In genomic region chr6:16494781-16495180, GRCh38 we compare ENCODE assay signal across 1 cellular context.
A peak's percentile ranks its signal among the peaks of the same experiment; 100 is the strongest.
TF ChIP-seq lines count a peak whose summit lies in the region.

No MANE protein-coding gene starts in this region.

TF ChIP-seq in GM12878, 131 proteins besides CTCF, POLR2A, EP300 and RAD21 (continued from another document and continues in another):
- TF ChIP-seq, protein P1, sequence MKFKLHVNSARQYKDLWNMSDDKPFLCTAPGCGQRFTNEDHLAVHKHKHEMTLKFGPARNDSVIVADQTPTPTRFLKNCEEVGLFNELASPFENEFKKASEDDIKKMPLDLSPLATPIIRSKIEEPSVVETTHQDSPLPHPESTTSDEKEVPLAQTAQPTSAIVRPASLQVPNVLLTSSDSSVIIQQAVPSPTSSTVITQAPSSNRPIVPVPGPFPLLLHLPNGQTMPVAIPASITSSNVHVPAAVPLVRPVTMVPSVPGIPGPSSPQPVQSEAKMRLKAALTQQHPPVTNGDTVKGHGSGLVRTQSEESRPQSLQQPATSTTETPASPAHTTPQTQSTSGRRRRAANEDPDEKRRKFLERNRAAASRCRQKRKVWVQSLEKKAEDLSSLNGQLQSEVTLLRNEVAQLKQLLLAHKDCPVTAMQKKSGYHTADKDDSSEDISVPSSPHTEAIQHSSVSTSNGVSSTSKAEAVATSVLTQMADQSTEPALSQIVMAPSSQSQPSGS (IDR thresholded peaks at IDR 0.05; ENCODE audit: low read length): peak; percentile 48; the same call in 1 of the 2 replicates
- TF ChIP-seq CBFB (IDR thresholded peaks at IDR 0.05; ENCODE audit: low read depth) (0 out of 2 replicates have a peak, but pooled peaks have one; percentile 16), FOXK2 (IDR thresholded peaks at IDR 0.05) (no peak), ZBTB33 (IDR thresholded peaks at IDR 0.05) (no peak), GABPA (IDR thresholded peaks at IDR 0.05; ENCODE audit: low read depth) (no peak), BRCA1 (IDR thresholded peaks at IDR 0.05; ENCODE audit: low read depth, low read length) (no peak), CHD2 (IDR thresholded peaks at IDR 0.05; ENCODE audit: borderline replicate concordance, low read depth, low read length) (0 out of 2 replicates have a peak, but pooled peaks have one; percentile 22), PAX5 (IDR thresholded peaks at IDR 0.05; ENCODE audit: borderline replicate concordance, low read depth, low read length) (peak; percentile 58; the same call in 1 of the 2 replicates), RCOR1 (conservative IDR thresholded peaks at IDR 0.05; ENCODE audit: low read depth, low read length) (no peak), NFXL1 (IDR thresholded peaks at IDR 0.05; ENCODE audit: borderline replicate concordance) (no peak), HDAC6 (IDR thresholded peaks at IDR 0.05; ENCODE audit: unreplicated experiment) (no peak), KLF5 (IDR thresholded peaks at IDR 0.05; ENCODE audit: partially characterized antibody) (no peak), ZNF384 (IDR thresholded peaks at IDR 0.05; ENCODE audit: borderline replicate concordance, low read depth, low read length) (no peak), PAX8 (IDR thresholded peaks at IDR 0.05) (no peak), YY1 (IDR thresholded peaks at IDR 0.05; ENCODE audit: low read depth, low read length) (peak; percentile 66; the same call in 1 of the 2 replicates), SMAD1 (IDR thresholded peaks at IDR 0.05; ENCODE audit: low read depth, partially characterized antibody) (no peak), ATF7 (IDR thresholded peaks at IDR 0.05; ENCODE audit: low read depth) (peak; percentile 45; the same call in 1 of the 2 replicates), IRF4 (IDR thresholded peaks at IDR 0.05; ENCODE audit: low read depth, low read length) (peak; percentile 85), ZNF207 (IDR thresholded peaks at IDR 0.05; ENCODE audit: borderline replicate concordance) (no peak), RUNX3 (IDR thresholded peaks at IDR 0.05; ENCODE audit: low read length) (peak; percentile 91), RELA (IDR thresholded peaks at IDR 0.05; ENCODE audit: borderline replicate concordance, partially characterized antibody) (no peak), BCL11A (IDR thresholded peaks at IDR 0.05; ENCODE audit: low read depth, low read length) (peak; percentile 81; the same call in 1 of the 2 replicates), ZNF24 (IDR thresholded peaks at IDR 0.05) (0 out of 2 replicates have a peak, but pooled peaks have one; percentile 21), STAT1 (conservative IDR thresholded peaks at IDR 0.05) (no peak), TCF3 (IDR thresholded peaks at IDR 0.05; ENCODE audit: borderline replicate concordance, insufficient read depth, low read depth, low read length) (0 out of 2 replicates have a peak, but pooled peaks have one; percentile 23), ZBED1 (IDR thresholded peaks at IDR 0.05; ENCODE audit: borderline replicate concordance) (peak; percentile 55; the same call in 1 of the 2 replicates), KAT2A (conservative IDR thresholded peaks at IDR 0.05; ENCODE audit: control insufficient read depth, low read depth, low read length) (no peak), ESRRA (IDR thresholded peaks at IDR 0.05; ENCODE audit: low read length) (no peak), TCF7 (IDR thresholded peaks at IDR 0.05; ENCODE audit: borderline replicate concordance) (no peak), JUND (IDR thresholded peaks at IDR 0.05; ENCODE audit: low read depth, low read length) (no peak), RB1 (IDR thresholded peaks at IDR 0.05; ENCODE audit: borderline replicate concordance) (no peak), MTA3 (IDR thresholded peaks at IDR 0.05; ENCODE audit: borderline replicate concordance, low read length) (peak; percentile 29; the same call in 1 of the 2 replicates), MLLT1 (IDR thresholded peaks at IDR 0.05) (peak; percentile 34; the same call in 1 of the 2 replicates), SMC3 (IDR thresholded peaks at IDR 0.05; ENCODE audit: borderline replicate concordance, low read length) (0 out of 2 replicates have a peak, but pooled peaks have one; percentile 2), SREBF1 (IDR thresholded peaks at IDR 0.05; ENCODE audit: low read length) (no peak), ZBTB11 (CRISPR knock-in tag; IDR thresholded peaks at IDR 0.05) (no peak), SP1 (IDR thresholded peaks at IDR 0.05; ENCODE audit: low read depth, low read length) (no peak), CEBPB (IDR thresholded peaks at IDR 0.05; ENCODE audit: borderline replicate concordance in 1 of 2, low read depth in 2 of 2, low read length in 2 of 2) (0 out of 4 replicates have a peak, but pooled peaks of 1 of the 2 experiments have one; percentile 60)
- TF ChIP-seq, protein P2, sequence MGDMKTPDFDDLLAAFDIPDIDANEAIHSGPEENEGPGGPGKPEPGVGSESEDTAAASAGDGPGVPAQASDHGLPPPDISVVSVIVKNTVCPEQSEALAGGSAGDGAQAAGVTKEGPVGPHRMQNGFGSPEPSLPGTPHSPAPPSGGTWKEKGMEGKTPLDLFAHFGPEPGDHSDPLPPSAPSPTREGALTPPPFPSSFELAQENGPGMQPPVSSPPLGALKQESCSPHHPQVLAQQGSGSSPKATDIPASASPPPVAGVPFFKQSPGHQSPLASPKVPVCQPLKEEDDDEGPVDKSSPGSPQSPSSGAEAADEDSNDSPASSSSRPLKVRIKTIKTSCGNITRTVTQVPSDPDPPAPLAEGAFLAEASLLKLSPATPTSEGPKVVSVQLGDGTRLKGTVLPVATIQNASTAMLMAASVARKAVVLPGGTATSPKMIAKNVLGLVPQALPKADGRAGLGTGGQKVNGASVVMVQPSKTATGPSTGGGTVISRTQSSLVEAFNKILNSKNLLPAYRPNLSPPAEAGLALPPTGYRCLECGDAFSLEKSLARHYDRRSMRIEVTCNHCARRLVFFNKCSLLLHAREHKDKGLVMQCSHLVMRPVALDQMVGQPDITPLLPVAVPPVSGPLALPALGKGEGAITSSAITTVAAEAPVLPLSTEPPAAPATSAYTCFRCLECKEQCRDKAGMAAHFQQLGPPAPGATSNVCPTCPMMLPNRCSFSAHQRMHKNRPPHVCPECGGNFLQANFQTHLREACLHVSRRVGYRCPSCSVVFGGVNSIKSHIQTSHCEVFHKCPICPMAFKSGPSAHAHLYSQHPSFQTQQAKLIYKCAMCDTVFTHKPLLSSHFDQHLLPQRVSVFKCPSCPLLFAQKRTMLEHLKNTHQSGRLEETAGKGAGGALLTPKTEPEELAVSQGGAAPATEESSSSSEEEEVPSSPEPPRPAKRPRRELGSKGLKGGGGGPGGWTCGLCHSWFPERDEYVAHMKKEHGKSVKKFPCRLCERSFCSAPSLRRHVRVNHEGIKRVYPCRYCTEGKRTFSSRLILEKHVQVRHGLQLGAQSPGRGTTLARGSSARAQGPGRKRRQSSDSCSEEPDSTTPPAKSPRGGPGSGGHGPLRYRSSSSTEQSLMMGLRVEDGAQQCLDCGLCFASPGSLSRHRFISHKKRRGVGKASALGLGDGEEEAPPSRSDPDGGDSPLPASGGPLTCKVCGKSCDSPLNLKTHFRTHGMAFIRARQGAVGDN (IDR thresholded peaks at IDR 0.05): peak; percentile 85
- TF ChIP-seq, protein P3, sequence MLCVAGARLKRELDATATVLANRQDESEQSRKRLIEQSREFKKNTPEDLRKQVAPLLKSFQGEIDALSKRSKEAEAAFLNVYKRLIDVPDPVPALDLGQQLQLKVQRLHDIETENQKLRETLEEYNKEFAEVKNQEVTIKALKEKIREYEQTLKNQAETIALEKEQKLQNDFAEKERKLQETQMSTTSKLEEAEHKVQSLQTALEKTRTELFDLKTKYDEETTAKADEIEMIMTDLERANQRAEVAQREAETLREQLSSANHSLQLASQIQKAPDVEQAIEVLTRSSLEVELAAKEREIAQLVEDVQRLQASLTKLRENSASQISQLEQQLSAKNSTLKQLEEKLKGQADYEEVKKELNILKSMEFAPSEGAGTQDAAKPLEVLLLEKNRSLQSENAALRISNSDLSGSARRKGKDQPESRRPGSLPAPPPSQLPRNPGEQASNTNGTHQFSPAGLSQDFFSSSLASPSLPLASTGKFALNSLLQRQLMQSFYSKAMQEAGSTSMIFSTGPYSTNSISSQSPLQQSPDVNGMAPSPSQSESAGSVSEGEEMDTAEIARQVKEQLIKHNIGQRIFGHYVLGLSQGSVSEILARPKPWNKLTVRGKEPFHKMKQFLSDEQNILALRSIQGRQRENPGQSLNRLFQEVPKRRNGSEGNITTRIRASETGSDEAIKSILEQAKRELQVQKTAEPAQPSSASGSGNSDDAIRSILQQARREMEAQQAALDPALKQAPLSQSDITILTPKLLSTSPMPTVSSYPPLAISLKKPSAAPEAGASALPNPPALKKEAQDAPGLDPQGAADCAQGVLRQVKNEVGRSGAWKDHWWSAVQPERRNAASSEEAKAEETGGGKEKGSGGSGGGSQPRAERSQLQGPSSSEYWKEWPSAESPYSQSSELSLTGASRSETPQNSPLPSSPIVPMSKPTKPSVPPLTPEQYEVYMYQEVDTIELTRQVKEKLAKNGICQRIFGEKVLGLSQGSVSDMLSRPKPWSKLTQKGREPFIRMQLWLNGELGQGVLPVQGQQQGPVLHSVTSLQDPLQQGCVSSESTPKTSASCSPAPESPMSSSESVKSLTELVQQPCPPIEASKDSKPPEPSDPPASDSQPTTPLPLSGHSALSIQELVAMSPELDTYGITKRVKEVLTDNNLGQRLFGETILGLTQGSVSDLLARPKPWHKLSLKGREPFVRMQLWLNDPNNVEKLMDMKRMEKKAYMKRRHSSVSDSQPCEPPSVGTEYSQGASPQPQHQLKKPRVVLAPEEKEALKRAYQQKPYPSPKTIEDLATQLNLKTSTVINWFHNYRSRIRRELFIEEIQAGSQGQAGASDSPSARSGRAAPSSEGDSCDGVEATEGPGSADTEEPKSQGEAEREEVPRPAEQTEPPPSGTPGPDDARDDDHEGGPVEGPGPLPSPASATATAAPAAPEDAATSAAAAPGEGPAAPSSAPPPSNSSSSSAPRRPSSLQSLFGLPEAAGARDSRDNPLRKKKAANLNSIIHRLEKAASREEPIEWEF (IDR thresholded peaks at IDR 0.05; ENCODE audit: insufficient replicate concordance, low read depth, low read length): no peak
- TF ChIP-seq, protein P4, sequence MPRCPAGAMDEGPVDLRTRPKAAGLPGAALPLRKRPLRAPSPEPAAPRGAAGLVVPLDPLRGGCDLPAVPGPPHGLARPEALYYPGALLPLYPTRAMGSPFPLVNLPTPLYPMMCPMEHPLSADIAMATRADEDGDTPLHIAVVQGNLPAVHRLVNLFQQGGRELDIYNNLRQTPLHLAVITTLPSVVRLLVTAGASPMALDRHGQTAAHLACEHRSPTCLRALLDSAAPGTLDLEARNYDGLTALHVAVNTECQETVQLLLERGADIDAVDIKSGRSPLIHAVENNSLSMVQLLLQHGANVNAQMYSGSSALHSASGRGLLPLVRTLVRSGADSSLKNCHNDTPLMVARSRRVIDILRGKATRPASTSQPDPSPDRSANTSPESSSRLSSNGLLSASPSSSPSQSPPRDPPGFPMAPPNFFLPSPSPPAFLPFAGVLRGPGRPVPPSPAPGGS (IDR thresholded peaks at IDR 0.05; ENCODE audit: borderline replicate concordance, insufficient read depth, low read depth, low read length, poor library complexity, severe bottlenecking): no peak
- TF ChIP-seq, protein P5, sequence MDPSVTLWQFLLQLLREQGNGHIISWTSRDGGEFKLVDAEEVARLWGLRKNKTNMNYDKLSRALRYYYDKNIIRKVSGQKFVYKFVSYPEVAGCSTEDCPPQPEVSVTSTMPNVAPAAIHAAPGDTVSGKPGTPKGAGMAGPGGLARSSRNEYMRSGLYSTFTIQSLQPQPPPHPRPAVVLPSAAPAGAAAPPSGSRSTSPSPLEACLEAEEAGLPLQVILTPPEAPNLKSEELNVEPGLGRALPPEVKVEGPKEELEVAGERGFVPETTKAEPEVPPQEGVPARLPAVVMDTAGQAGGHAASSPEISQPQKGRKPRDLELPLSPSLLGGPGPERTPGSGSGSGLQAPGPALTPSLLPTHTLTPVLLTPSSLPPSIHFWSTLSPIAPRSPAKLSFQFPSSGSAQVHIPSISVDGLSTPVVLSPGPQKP (IDR thresholded peaks at IDR 0.05; ENCODE audit: low read depth, low read length): no peak
